Comparison of ENCODE assay signal across 17 cellular contexts in the genomic region with DNA sequence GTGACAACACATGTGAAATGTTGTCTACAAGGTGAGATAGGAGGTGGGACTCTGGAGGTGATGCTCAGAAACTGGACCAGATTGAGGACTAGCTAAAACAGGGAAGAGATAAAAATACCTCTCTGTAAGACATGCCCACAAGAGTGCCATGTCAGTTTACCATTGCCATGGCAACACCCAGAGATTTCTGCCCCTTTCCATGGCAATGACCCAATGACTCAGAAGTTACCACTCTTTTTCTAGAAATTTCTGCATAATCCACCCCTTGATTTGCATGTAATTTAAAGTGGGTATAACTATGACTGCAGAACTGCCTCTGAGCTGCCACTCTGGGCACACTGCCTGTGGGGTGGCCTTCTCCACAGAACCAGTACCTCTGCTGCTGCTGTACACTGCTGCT. TPM values are rescaled to one million over a fixed set of nuclear protein-coding genes. Genes with fewer than 3 reads are reported as not detected.
DNase-seq lines count a peak whose midpoint lies in the region; ATAC-seq and TF ChIP-seq lines count a peak whose summit lies in the region.
"Had no signal": no experiment of that assay in that cellular context is flagged by ENCODE, and none has a peak within 500 bp of the region (broad histone marks: within the 10 kb centered on the region; RNA-seq: fewer than 3 reads in every experiment).

No MANE protein-coding gene starts in this region.

- POLR2A ChIA-PET in activated CD8-positive, alpha-beta T cell treated with anti-CD3 and anti-CD28 coated beads, Interleukin-2, amount 10 ng/mL, durations not matched to agents 7 days and 5 days (lab: Charles Lee), result interaction anchor here (1.0 to 4.9 kb wide), 3 partner anchors 13 to 115 kb away, joined by 5 to 44 read pairs (median 24); partner anchors contain the start of genes ABHD17B, C9orf85 and CEMIP2
- POLR2A ChIA-PET in naive thymus-derived CD8-positive, alpha-beta T cell (lab: Charles Lee), result interaction anchor here (0.9 to 5.4 kb wide), 9 partner anchors 8 to 1377 kb away, joined by 3 to 81 read pairs (median 6); partner anchors contain the start of gene CEMIP2

- H3K9me3 Mint-ChIP-seq in activated CD4-positive, alpha-beta T cell treated with anti-CD3 and anti-CD28 coated beads, Interleukin-2, amount 10 ng/mL, durations not matched to agents 24 days and 14 days, result peaks cover 4% of the 10 kb centered on the region
- no peaks in the 10 kb centered on the region for H3K9me3 Mint-ChIP-seq in HFFc6
- peaks cover 6% of the 10 kb centered on the region for H3K9me3 Mint-ChIP-seq in activated CD8-positive, alpha-beta T cell treated with anti-CD3 and anti-CD28 coated beads, Interleukin-2, amount 10 ng/mL, durations not matched to agents 7 days and 5 days (ENCODE audit: insufficient read depth)
- H3K9me3 Mint-ChIP-seq in naive thymus-derived CD8-positive, alpha-beta T cell, result peaks cover 0 to 24% (median 0%) of the 10 kb centered on the region in 9 donors

- H3K4me1 ChIP-seq in stomach, result peaks cover 0 to 12% (median 3%) of the 10 kb centered on the region in 4 donors
- H3K4me1 ChIP-seq: lower lobe of right lung, upper lobe of right lung had no signal

- TF ChIP-seq POLR2A in stomach (IDR thresholded peaks at IDR 0.05) (no peak), lower leg skin (IDR thresholded peaks at IDR 0.05) (no peak)

- H3K4me3 Mint-ChIP-seq in activated CD4-positive, alpha-beta T cell treated with anti-CD3 and anti-CD28 coated beads, Interleukin-2, amount 10 ng/mL, durations not matched to agents 24 days and 14 days, result no peak overlapping the region
- H3K4me3 Mint-ChIP-seq in HFFc6, result no peak overlapping the region
- H3K4me3 Mint-ChIP-seq in activated CD8-positive, alpha-beta T cell treated with anti-CD3 and anti-CD28 coated beads, Interleukin-2, amount 10 ng/mL, durations not matched to agents 7 days and 5 days, result no peak overlapping the region
- peak overlapping the region in 8 of 10 donors; percentile 2 to 61 (median 32) for H3K4me3 Mint-ChIP-seq in naive thymus-derived CD8-positive, alpha-beta T cell

- H3K9me3 ChIP-seq in stomach, result no peaks in the 10 kb centered on the region
- H3K9me3 ChIP-seq: lower lobe of right lung, upper lobe of right lung had no signal

- H3K4me3 ChIP-seq in stomach (no peak overlapping the region), lower leg skin (ENCODE audit: low read depth, poor library complexity, severe bottlenecking) (no peak overlapping the region)
- H3K4me3 ChIP-seq: GM23248, lower lobe of right lung, upper lobe of right lung had no signal

- peak; percentile 42 for ATAC-seq in activated CD8-positive, alpha-beta T cell treated with anti-CD3 and anti-CD28 coated beads, Interleukin-2, amount 10 ng/mL, durations not matched to agents 7 days and 5 days
- ATAC-seq in naive thymus-derived CD8-positive, alpha-beta T cell, result peak in 1 of 2 donors; percentile 10
- ATAC-seq: lower lobe of right lung, upper lobe of right lung had no signal

- peaks cover 32% of the 10 kb centered on the region for H3K4me1 Mint-ChIP-seq in activated CD4-positive, alpha-beta T cell treated with anti-CD3 and anti-CD28 coated beads, Interleukin-2, amount 10 ng/mL, durations not matched to agents 24 days and 14 days
- peaks cover 52% of the 10 kb centered on the region for H3K4me1 Mint-ChIP-seq in HFFc6 (ENCODE audit: low read depth)
- H3K4me1 Mint-ChIP-seq in activated CD8-positive, alpha-beta T cell treated with anti-CD3 and anti-CD28 coated beads, Interleukin-2, amount 10 ng/mL, durations not matched to agents 7 days and 5 days (ENCODE audit: low read depth), result peaks cover 42% of the 10 kb centered on the region
- H3K4me1 Mint-ChIP-seq in naive thymus-derived CD8-positive, alpha-beta T cell, result peaks cover 32 to 67% (median 65%) of the 10 kb centered on the region in 4 donors

- H3K27me3 ChIP-seq in stomach, result no peaks in the 10 kb centered on the region
- H3K27me3 ChIP-seq: upper lobe of right lung had no signal

- no peak overlapping the region for H3K27ac Mint-ChIP-seq in activated CD4-positive, alpha-beta T cell treated with anti-CD3 and anti-CD28 coated beads, Interleukin-2, amount 10 ng/mL, durations not matched to agents 24 days and 14 days
- no peak overlapping the region for H3K27ac Mint-ChIP-seq in HFFc6
- peak overlapping the region; percentile 76 for H3K27ac Mint-ChIP-seq in activated CD8-positive, alpha-beta T cell treated with anti-CD3 and anti-CD28 coated beads, Interleukin-2, amount 10 ng/mL, durations not matched to agents 7 days and 5 days
- peak overlapping the region; percentile 18 to 98 (median 92) for H3K27ac Mint-ChIP-seq in naive thymus-derived CD8-positive, alpha-beta T cell

- no peaks in the 10 kb centered on the region for H3K36me3 Mint-ChIP-seq in activated CD4-positive, alpha-beta T cell treated with anti-CD3 and anti-CD28 coated beads, Interleukin-2, amount 10 ng/mL, durations not matched to agents 24 days and 14 days (ENCODE audit: low read depth)
- H3K36me3 Mint-ChIP-seq in HFFc6 (ENCODE audit: low read depth), result 0 out of 2 replicates have a peak, but pooled peaks cover 9% of the 10 kb centered on the region
- H3K36me3 Mint-ChIP-seq in activated CD8-positive, alpha-beta T cell treated with anti-CD3 and anti-CD28 coated beads, Interleukin-2, amount 10 ng/mL, durations not matched to agents 7 days and 5 days (ENCODE audit: low read depth), result peaks cover 14% of the 10 kb centered on the region
- H3K36me3 Mint-ChIP-seq in naive thymus-derived CD8-positive, alpha-beta T cell, result peaks cover 0 to 4% (median 3%) of the 10 kb centered on the region in 3 donors

- H3K36me3 ChIP-seq in stomach, result no peaks in the 10 kb centered on the region
- H3K36me3 ChIP-seq: lower lobe of right lung, upper lobe of right lung had no signal

- no peaks in the 10 kb centered on the region for H3K27me3 Mint-ChIP-seq in activated CD4-positive, alpha-beta T cell treated with anti-CD3 and anti-CD28 coated beads, Interleukin-2, amount 10 ng/mL, durations not matched to agents 24 days and 14 days
- H3K27me3 Mint-ChIP-seq in HFFc6 (ENCODE audit: insufficient read depth), result peaks cover 5% of the 10 kb centered on the region; the same call in 1 of the 2 replicates
- H3K27me3 Mint-ChIP-seq in activated CD8-positive, alpha-beta T cell treated with anti-CD3 and anti-CD28 coated beads, Interleukin-2, amount 10 ng/mL, durations not matched to agents 7 days and 5 days (ENCODE audit: low read depth), result no peaks in the 10 kb centered on the region
- H3K27me3 Mint-ChIP-seq in naive thymus-derived CD8-positive, alpha-beta T cell, result no peaks in the 10 kb centered on the region

- no peak for TF ChIP-seq EP300 in stomach (IDR thresholded peaks at IDR 0.05)

- no peak for TF ChIP-seq CTCF in HFFc6 (IDR thresholded peaks at IDR 0.05)
- TF ChIP-seq CTCF in stomach (IDR thresholded peaks at IDR 0.05), result no peak
- no peak for TF ChIP-seq CTCF in lower leg skin (IDR thresholded peaks at IDR 0.05)

- intact Hi-C loops in activated CD4-positive, alpha-beta T cell treated with anti-CD3 and anti-CD28 coated beads, Interleukin-2, amount 10 ng/mL, durations not matched to agents 24 days and 14 days (cut with micrococcal nuclease), result loop anchor here (5.0 kb wide), 1 partner anchor 116 kb away; the partner anchor contains the start of genes ABHD17B and C9orf85
- intact Hi-C loops in stomach (cut with DNase I; ENCODE audit: low total_unique reads), result no loop called here
- intact Hi-C loops in lower leg skin (cut with DNase I; ENCODE audit: low total_unique reads), result no loop called here

- H3K27ac ChIP-seq in stomach, result peak overlapping the region in 1 of 5 donors; percentile 39
- H3K27ac ChIP-seq: GM23248, lower lobe of right lung, upper lobe of right lung had no signal

- DNase-seq in activated CD4-positive, alpha-beta T cell treated with anti-CD3 and anti-CD28 coated beads, Interleukin-2, amount 10 ng/mL, durations not matched to agents 24 days and 14 days, result peak; percentile 63
- no peak for DNase-seq in activated CD4-positive, alpha-beta T cell treated with anti-CD3 and anti-CD28 coated beads, Interleukin-2, amount 50 U/mL, for 1 hour
- DNase-seq in HFFc6, result peak; percentile 26
- no peak for DNase-seq in activated CD8-positive, alpha-beta T cell treated with anti-CD3 and anti-CD28 coated beads, Interleukin-2, amount 10 ng/mL, durations not matched to agents 7 days and 5 days
- peak in 4 of 10 donors; percentile 13 to 30 (median 20) for DNase-seq in naive thymus-derived CD8-positive, alpha-beta T cell
- DNase-seq in stomach, result no peak
- no peak for DNase-seq in lower leg skin (ENCODE audit: low spot score in 2 of 2)
- no peak for DNase-seq in C1 segment of cervical spinal cord (lab: John Stamatoyannopoulos, UW)
- DNase-seq: activated gamma-delta T cell treated with Interleukin-2 at 50 U/mL for 16 hours, erythroblast, GM23248, hippocampal formation, KG1, lower lobe of right lung, NCI-H187, SHP77, upper lobe of right lung had no signal

- CTCF ChIA-PET in activated CD8-positive, alpha-beta T cell treated with anti-CD3 and anti-CD28 coated beads, Interleukin-2, amount 10 ng/mL, durations not matched to agents 7 days and 5 days (lab: Charles Lee), result interaction anchor here (1.0 to 6.6 kb wide), 8 partner anchors 11 to 243 kb away, joined by 3 to 48 read pairs (median 6); no protein-coding TSS in a partner anchor

RNA-seq across cellular contexts. Expression of gene CEMIP2, which starts 28.1 kb away (rescaled TPM):
- total RNA-seq in activated CD4-positive, alpha-beta T cell treated with anti-CD3 and anti-CD28 coated beads, Interleukin-2, amount 10 ng/mL, durations not matched to agents 24 days and 14 days, result 47.7 and 55.1 TPM in 2 replicates
- total RNA-seq in HFFc6 (2021; fragmentation: NEBNext Ultra II Directional; extraction: Animal tissue kit (Norgen Biotek cat#: 25700)), result 100 to 1,000 TPM in 2 of 6 experiments, 10 to 100 TPM in 4; 86.0 to 106 (median 92.1) TPM
- total RNA-seq in activated CD8-positive, alpha-beta T cell treated with anti-CD3 and anti-CD28 coated beads, Interleukin-2, amount 10 ng/mL, durations not matched to agents 7 days and 5 days, result 10 to 100 TPM; 46.5 TPM
- 10 to 100 TPM; 67.5 to 71.9 TPM for total RNA-seq in naive thymus-derived CD8-positive, alpha-beta T cell
- 10 to 100 TPM in 2 of 3 donors, 1 to 10 TPM in 1; 5.9 to 12.9 (median 10.2) TPM for polyA plus RNA-seq in naive thymus-derived CD8-positive, alpha-beta T cell
- 100 to 1,000 TPM in 3 of 5 donors, 10 to 100 TPM in 2; 40.3 to 218 (median 187) TPM for total RNA-seq in stomach
- polyA plus RNA-seq in stomach, result 10 to 100 TPM; 12.4 to 28.8 (median 13.6) TPM
- total RNA-seq in lower leg skin, result 10 to 100 TPM; 20.6 to 48.6 (median 29.0) TPM

Comparison
In these comparisons a context has a peak if more than half of its experiments do, and no peak if none do; other contexts are left out.
1. DNase-seq: peak in activated CD4-positive, alpha-beta T cell treated with anti-CD3 and anti-CD28 coated beads, Interleukin-2, amount 10 ng/mL, durations not matched to agents 24 days and 14 days (single experiment) and HFFc6 (single experiment); none in activated CD4-positive, alpha-beta T cell treated with anti-CD3 and anti-CD28 coated beads, Interleukin-2, amount 50 U/mL, for 1 hour (single experiment), activated CD8-positive, alpha-beta T cell treated with anti-CD3 and anti-CD28 coated beads, Interleukin-2, amount 10 ng/mL, durations not matched to agents 7 days and 5 days (single experiment), stomach (single experiment), lower leg skin (0 of 2) and C1 segment of cervical spinal cord (0 of 14).
2. H3K27ac Mint-ChIP-seq: peak in activated CD8-positive, alpha-beta T cell treated with anti-CD3 and anti-CD28 coated beads, Interleukin-2, amount 10 ng/mL, durations not matched to agents 7 days and 5 days (single experiment) and naive thymus-derived CD8-positive, alpha-beta T cell (10 of 10); none in activated CD4-positive, alpha-beta T cell treated with anti-CD3 and anti-CD28 coated beads, Interleukin-2, amount 10 ng/mL, durations not matched to agents 24 days and 14 days (single experiment) and HFFc6 (single experiment).
3. H3K4me3 Mint-ChIP-seq: peak in naive thymus-derived CD8-positive, alpha-beta T cell (8 of 10); none in activated CD4-positive, alpha-beta T cell treated with anti-CD3 and anti-CD28 coated beads, Interleukin-2, amount 10 ng/mL, durations not matched to agents 24 days and 14 days (single experiment), HFFc6 (single experiment) and activated CD8-positive, alpha-beta T cell treated with anti-CD3 and anti-CD28 coated beads, Interleukin-2, amount 10 ng/mL, durations not matched to agents 7 days and 5 days (single experiment).